ENCODE assay signal across 1 cellular context in genomic region chr2:165953655-165954606, GRCh38.
TF ChIP-seq lines count a peak whose summit lies in the region.

Gene TTC21B (minus strand): TSS chr2:165953776. CDS start chr2:165953705, 71 bp downstream.

TF ChIP-seq in HepG2, 621 proteins besides CTCF, POLR2A, EP300 and RAD21 (continued from another document and continues in another):
- TF ChIP-seq, protein P1, sequence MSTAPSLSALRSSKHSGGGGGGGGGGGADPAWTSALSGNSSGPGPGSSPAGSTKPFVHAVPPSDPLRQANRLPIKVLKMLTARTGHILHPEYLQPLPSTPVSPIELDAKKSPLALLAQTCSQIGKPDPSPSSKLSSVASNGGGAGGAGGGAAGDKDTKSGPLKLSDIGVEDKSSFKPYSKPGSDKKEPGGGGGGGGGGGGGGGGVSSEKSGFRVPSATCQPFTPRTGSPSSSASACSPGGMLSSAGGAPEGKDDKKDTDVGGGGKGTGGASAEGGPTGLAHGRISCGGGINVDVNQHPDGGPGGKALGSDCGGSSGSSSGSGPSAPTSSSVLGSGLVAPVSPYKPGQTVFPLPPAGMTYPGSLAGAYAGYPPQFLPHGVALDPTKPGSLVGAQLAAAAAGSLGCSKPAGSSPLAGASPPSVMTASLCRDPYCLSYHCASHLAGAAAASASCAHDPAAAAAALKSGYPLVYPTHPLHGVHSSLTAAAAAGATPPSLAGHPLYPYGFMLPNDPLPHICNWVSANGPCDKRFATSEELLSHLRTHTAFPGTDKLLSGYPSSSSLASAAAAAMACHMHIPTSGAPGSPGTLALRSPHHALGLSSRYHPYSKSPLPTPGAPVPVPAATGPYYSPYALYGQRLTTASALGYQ (CRISPR knock-in tag; IDR thresholded peaks at IDR 0.05) = peak; percentile 84
- TF ChIP-seq, protein P2, sequence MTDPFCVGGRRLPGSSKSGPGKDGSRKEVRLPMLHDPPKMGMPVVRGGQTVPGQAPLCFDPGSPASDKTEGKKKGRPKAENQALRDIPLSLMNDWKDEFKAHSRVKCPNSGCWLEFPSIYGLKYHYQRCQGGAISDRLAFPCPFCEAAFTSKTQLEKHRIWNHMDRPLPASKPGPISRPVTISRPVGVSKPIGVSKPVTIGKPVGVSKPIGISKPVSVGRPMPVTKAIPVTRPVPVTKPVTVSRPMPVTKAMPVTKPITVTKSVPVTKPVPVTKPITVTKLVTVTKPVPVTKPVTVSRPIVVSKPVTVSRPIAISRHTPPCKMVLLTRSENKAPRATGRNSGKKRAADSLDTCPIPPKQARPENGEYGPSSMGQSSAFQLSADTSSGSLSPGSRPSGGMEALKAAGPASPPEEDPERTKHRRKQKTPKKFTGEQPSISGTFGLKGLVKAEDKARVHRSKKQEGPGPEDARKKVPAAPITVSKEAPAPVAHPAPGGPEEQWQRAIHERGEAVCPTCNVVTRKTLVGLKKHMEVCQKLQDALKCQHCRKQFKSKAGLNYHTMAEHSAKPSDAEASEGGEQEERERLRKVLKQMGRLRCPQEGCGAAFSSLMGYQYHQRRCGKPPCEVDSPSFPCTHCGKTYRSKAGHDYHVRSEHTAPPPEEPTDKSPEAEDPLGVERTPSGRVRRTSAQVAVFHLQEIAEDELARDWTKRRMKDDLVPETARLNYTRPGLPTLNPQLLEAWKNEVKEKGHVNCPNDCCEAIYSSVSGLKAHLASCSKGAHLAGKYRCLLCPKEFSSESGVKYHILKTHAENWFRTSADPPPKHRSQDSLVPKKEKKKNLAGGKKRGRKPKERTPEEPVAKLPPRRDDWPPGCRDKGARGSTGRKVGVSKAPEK (CRISPR knock-in tag; IDR thresholded peaks at IDR 0.05; ENCODE audit: borderline replicate concordance) = no peak
- TF ChIP-seq ZNF674 (CRISPR knock-in tag; IDR thresholded peaks at IDR 0.05; ENCODE audit: low read depth) (no peak), SMAD9 (CRISPR knock-in tag; IDR thresholded peaks at IDR 0.05) (no peak), ZNF484 (CRISPR knock-in tag; IDR thresholded peaks at IDR 0.05; ENCODE audit: borderline replicate concordance, low read depth) (no peak), WIZ (CRISPR knock-in tag; IDR thresholded peaks at IDR 0.05) (0 out of 2 replicates have a peak, but pooled peaks have one; percentile 67), ZNF441 (CRISPR knock-in tag; IDR thresholded peaks at IDR 0.05; ENCODE audit: borderline replicate concordance) (peak; percentile 27; the same call in 1 of the 2 replicates), MXD3 (CRISPR knock-in tag; IDR thresholded peaks at IDR 0.05) (peak; percentile 92), PRPF4 (IDR thresholded peaks at IDR 0.05; ENCODE audit: low read depth, low read length, poor library complexity, severe bottlenecking) (peak; percentile 40), ATAD3A (CRISPR knock-in tag; IDR thresholded peaks at IDR 0.05) (no peak), ZEB1 (IDR thresholded peaks at IDR 0.05; ENCODE audit: insufficient replicate concordance, low read depth) (no peak), KDM2A (CRISPR knock-in tag; IDR thresholded peaks at IDR 0.05; ENCODE audit: borderline replicate concordance, low read depth) (peak; percentile 94), SRSF9 (IDR thresholded peaks at IDR 0.05; ENCODE audit: borderline replicate concordance, insufficient read depth, low read depth, low read length, poor library complexity, severe bottlenecking) (no peak), ZNF33B (CRISPR knock-in tag; IDR thresholded peaks at IDR 0.05) (0 out of 2 replicates have a peak, but pooled peaks have one; percentile 66), NFRKB (IDR thresholded peaks at IDR 0.05) (0 out of 2 replicates have a peak, but pooled peaks have one; percentile 56), RARG (CRISPR knock-in tag; IDR thresholded peaks at IDR 0.05; ENCODE audit: low read depth) (peak; percentile 61; the same call in 1 of the 2 replicates), ZNF383 (CRISPR knock-in tag; IDR thresholded peaks at IDR 0.05; ENCODE audit: borderline replicate concordance) (peak; percentile 41; the same call in 1 of the 2 replicates), ZFX (CRISPR knock-in tag; IDR thresholded peaks at IDR 0.05; ENCODE audit: low read depth) (peak; percentile 97), GTF2F1 (IDR thresholded peaks at IDR 0.05; ENCODE audit: low read length) (no peak), NONO (IDR thresholded peaks at IDR 0.05) (no peak), NONO (CRISPR knock-in tag; conservative IDR thresholded peaks at IDR 0.05) (peak; percentile 95), TSC22D2 (CRISPR knock-in tag; IDR thresholded peaks at IDR 0.05; ENCODE audit: borderline replicate concordance) (peak; percentile 61), SIX4 (CRISPR knock-in tag; IDR thresholded peaks at IDR 0.05) (no peak; the same call in 1 of the 2 replicates), SRSF4 (IDR thresholded peaks at IDR 0.05; ENCODE audit: low read depth, low read length, poor library complexity, severe bottlenecking) (no peak), MED13 (CRISPR knock-in tag; IDR thresholded peaks at IDR 0.05) (no peak; the same call in none of the 2 replicates), ZNF180 (CRISPR knock-in tag; IDR thresholded peaks at IDR 0.05; ENCODE audit: borderline replicate concordance, low read depth) (no peak), MTF1 (CRISPR knock-in tag; IDR thresholded peaks at IDR 0.05) (no peak), CEBPB (IDR thresholded peaks at IDR 0.05; ENCODE audit: borderline replicate concordance, low read depth, low read length) (peak; percentile 43; the same call in 1 of the 2 replicates), HOXD1 (CRISPR knock-in tag; IDR thresholded peaks at IDR 0.05) (0 out of 2 replicates have a peak, but pooled peaks have one; percentile 50), MAFF (IDR thresholded peaks at IDR 0.05; ENCODE audit: low read depth, low read length) (no peak), FLYWCH1 (CRISPR knock-in tag; IDR thresholded peaks at IDR 0.05) (peak; percentile 64; the same call in 1 of the 2 replicates), PAXIP1 (CRISPR knock-in tag; conservative IDR thresholded peaks at IDR 0.05) (peak; percentile 68), KLF9 (CRISPR knock-in tag; IDR thresholded peaks at IDR 0.05; ENCODE audit: low read depth) (no peak), HHEX (CRISPR knock-in tag; IDR thresholded peaks at IDR 0.05) (no peak), PITX1 (CRISPR knock-in tag; IDR thresholded peaks at IDR 0.05) (no peak), ELF4 (CRISPR knock-in tag; IDR thresholded peaks at IDR 0.05; ENCODE audit: borderline replicate concordance) (peak; percentile 84), MZF1 (CRISPR knock-in tag; IDR thresholded peaks at IDR 0.05; ENCODE audit: borderline replicate concordance) (no peak), ZNF703 (CRISPR knock-in tag; IDR thresholded peaks at IDR 0.05; ENCODE audit: borderline replicate concordance) (peak; percentile 44; the same call in 1 of the 2 replicates), RFX5 (IDR thresholded peaks at IDR 0.05; ENCODE audit: low read depth, low read length) (0 out of 2 replicates have a peak, but pooled peaks have one; percentile 49), ZNF572 (CRISPR knock-in tag; IDR thresholded peaks at IDR 0.05) (no peak), POLR2AphosphoS2 (IDR thresholded peaks at IDR 0.05; ENCODE audit: low read depth, low read length) (no peak), GATAD1 (CRISPR knock-in tag; IDR thresholded peaks at IDR 0.05) (peak; percentile 58), CENPT (CRISPR knock-in tag; IDR thresholded peaks at IDR 0.05; ENCODE audit: low read depth) (no peak), ZNF124 (CRISPR knock-in tag; IDR thresholded peaks at IDR 0.05) (peak; percentile 74; the same call in 1 of the 2 replicates), THAP9 (CRISPR knock-in tag; IDR thresholded peaks at IDR 0.05; ENCODE audit: borderline replicate concordance) (peak; percentile 90; the same call in 1 of the 2 replicates)
- TF ChIP-seq, protein P3, sequence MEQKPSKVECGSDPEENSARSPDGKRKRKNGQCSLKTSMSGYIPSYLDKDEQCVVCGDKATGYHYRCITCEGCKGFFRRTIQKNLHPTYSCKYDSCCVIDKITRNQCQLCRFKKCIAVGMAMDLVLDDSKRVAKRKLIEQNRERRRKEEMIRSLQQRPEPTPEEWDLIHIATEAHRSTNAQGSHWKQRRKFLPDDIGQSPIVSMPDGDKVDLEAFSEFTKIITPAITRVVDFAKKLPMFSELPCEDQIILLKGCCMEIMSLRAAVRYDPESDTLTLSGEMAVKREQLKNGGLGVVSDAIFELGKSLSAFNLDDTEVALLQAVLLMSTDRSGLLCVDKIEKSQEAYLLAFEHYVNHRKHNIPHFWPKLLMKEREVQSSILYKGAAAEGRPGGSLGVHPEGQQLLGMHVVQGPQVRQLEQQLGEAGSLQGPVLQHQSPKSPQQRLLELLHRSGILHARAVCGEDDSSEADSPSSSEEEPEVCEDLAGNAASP (CRISPR knock-in tag; IDR thresholded peaks at IDR 0.05; ENCODE audit: borderline replicate concordance) = peak; percentile 79
- TF ChIP-seq, protein P4, sequence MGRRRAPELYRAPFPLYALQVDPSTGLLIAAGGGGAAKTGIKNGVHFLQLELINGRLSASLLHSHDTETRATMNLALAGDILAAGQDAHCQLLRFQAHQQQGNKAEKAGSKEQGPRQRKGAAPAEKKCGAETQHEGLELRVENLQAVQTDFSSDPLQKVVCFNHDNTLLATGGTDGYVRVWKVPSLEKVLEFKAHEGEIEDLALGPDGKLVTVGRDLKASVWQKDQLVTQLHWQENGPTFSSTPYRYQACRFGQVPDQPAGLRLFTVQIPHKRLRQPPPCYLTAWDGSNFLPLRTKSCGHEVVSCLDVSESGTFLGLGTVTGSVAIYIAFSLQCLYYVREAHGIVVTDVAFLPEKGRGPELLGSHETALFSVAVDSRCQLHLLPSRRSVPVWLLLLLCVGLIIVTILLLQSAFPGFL (CRISPR knock-in tag; IDR thresholded peaks at IDR 0.05) = 0 out of 2 replicates have a peak, but pooled peaks have one; percentile 63
- TF ChIP-seq, protein P5, sequence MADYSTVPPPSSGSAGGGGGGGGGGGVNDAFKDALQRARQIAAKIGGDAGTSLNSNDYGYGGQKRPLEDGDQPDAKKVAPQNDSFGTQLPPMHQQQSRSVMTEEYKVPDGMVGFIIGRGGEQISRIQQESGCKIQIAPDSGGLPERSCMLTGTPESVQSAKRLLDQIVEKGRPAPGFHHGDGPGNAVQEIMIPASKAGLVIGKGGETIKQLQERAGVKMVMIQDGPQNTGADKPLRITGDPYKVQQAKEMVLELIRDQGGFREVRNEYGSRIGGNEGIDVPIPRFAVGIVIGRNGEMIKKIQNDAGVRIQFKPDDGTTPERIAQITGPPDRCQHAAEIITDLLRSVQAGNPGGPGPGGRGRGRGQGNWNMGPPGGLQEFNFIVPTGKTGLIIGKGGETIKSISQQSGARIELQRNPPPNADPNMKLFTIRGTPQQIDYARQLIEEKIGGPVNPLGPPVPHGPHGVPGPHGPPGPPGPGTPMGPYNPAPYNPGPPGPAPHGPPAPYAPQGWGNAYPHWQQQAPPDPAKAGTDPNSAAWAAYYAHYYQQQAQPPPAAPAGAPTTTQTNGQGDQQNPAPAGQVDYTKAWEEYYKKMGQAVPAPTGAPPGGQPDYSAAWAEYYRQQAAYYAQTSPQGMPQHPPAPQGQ (CRISPR knock-in tag; IDR thresholded peaks at IDR 0.05; ENCODE audit: borderline replicate concordance) = no peak
- TF ChIP-seq, protein P6, sequence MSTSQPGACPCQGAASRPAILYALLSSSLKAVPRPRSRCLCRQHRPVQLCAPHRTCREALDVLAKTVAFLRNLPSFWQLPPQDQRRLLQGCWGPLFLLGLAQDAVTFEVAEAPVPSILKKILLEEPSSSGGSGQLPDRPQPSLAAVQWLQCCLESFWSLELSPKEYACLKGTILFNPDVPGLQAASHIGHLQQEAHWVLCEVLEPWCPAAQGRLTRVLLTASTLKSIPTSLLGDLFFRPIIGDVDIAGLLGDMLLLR (CRISPR knock-in tag; IDR thresholded peaks at IDR 0.05) = peak; percentile 76
- TF ChIP-seq, protein P7, sequence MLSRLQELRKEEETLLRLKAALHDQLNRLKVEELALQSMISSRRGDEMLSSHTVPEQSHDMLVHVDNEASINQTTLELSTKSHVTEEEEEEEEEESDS (CRISPR knock-in tag; IDR thresholded peaks at IDR 0.05; ENCODE audit: borderline replicate concordance) = no peak
